Comparison of ENCODE assay signal across 10 cellular contexts in genomic region chr17:65593870-65594584, GRCh38. TPM values are rescaled to one million over a fixed set of nuclear protein-coding genes. Genes with fewer than 3 reads are reported as not detected.
DNase-seq lines count a peak whose midpoint lies in the region; TF ChIP-seq lines count a peak whose summit lies in the region.
"Had no signal": no experiment of that assay in that cellular context is flagged by ENCODE, and none has a peak within 500 bp of the region (broad histone marks: within the 10 kb centered on the region; RNA-seq: fewer than 3 reads in every experiment).

No MANE protein-coding gene starts in this region.

- peaks cover 1% of the 10 kb centered on the region for H3K27me3 Mint-ChIP-seq in activated T-helper 1 cell treated with anti-CD3 and anti-CD28 coated beads, Interleukin-12 subunit alpha, Interleukin-12 subunit beta, Interleukin-2, Interleukin-4 antibody, amounts not matched to agents 30 ng/mL and 10 ng/mL and 1 ng/mL, durations not matched to agents 14 hours and 24 hours and 36 hours (ENCODE audit: insufficient read depth)

- H3K36me3 ChIP-seq in adrenal gland (replicated peaks in 1 of 2) = no peaks in the 10 kb centered on the region
- H3K36me3 ChIP-seq in effector memory CD4-positive, alpha-beta T cell (ENCODE audit: control insufficient read depth, insufficient read depth, low read length) = no peaks in the 10 kb centered on the region

- peak overlapping the region; percentile 12 for H3K4me3 Mint-ChIP-seq in activated T-helper 1 cell treated with anti-CD3 and anti-CD28 coated beads, Interleukin-12 subunit alpha, Interleukin-12 subunit beta, Interleukin-2, Interleukin-4 antibody, amounts not matched to agents 30 ng/mL and 10 ng/mL and 1 ng/mL, durations not matched to agents 14 hours and 24 hours and 36 hours

- DNase-seq in stimulated activated CD4-positive, alpha-beta T cell treated with anti-CD3 and anti-CD28 coated beads, Interleukin-1b, Interleukin-23, amount 100 ng/mL, for 48 hours = peak; percentile 19
- DNase-seq in stimulated activated CD4-positive, alpha-beta T cell treated with anti-CD3 and anti-CD28 coated beads, Interleukin-4, amount 100 ng/mL, for 24 hours = no peak
- no peak for DNase-seq in activated T-helper 1 cell treated with anti-CD3 and anti-CD28 coated beads, Interleukin-12 subunit alpha, Interleukin-12 subunit beta, Interleukin-2, Interleukin-4 antibody, amounts not matched to agents 30 ng/mL and 10 ng/mL and 1 ng/mL, durations not matched to agents 14 hours and 24 hours and 36 hours (ENCODE audit: low spot score)
- DNase-seq in iPS-NIHi7 (ENCODE audit: extremely low spot score) = peak; percentile 54
- DNase-seq in GM10266 (ENCODE audit: extremely low spot score) = no peak
- DNase-seq in adrenal gland = no peak
- no peak for DNase-seq in NCI-H146 treated with DMSO at 0.1 percent for 48 hours (lab: John Stamatoyannopoulos, UW; ENCODE audit: unreplicated experiment)
- no peak for DNase-seq in effector memory CD4-positive, alpha-beta T cell
- DNase-seq: OCI-M1 had no signal

- no peak overlapping the region for H3K27ac ChIP-seq in adrenal gland
- no peak overlapping the region for H3K27ac ChIP-seq in effector memory CD4-positive, alpha-beta T cell (ENCODE audit: insufficient read depth, low read length, poor library complexity, severe bottlenecking)

- no peak overlapping the region for H3K27ac Mint-ChIP-seq in activated T-helper 1 cell treated with anti-CD3 and anti-CD28 coated beads, Interleukin-12 subunit alpha, Interleukin-12 subunit beta, Interleukin-2, Interleukin-4 antibody, amounts not matched to agents 30 ng/mL and 10 ng/mL and 1 ng/mL, durations not matched to agents 14 hours and 24 hours and 36 hours
- H3K27ac Mint-ChIP-seq: activated T-helper 2 cell treated with anti-CD3 and anti-CD28 coated beads, Interferon-gamma antibody, Interleukin-2, Interleukin-4, amounts not matched to agents 10 μg/mL and 5 μg/mL and 100 μg/mL, durations not matched to agents 14 hours and 24 hours and 36 hours had no signal

- H3K9me3 ChIP-seq in adrenal gland (replicated peaks in 1 of 3) = no peaks in the 10 kb centered on the region
- no peaks in the 10 kb centered on the region for H3K9me3 ChIP-seq in effector memory CD4-positive, alpha-beta T cell (ENCODE audit: control insufficient read depth, low read length)

- no peak overlapping the region for H3K4me3 ChIP-seq in adrenal gland
- no peak overlapping the region for H3K4me3 ChIP-seq in effector memory CD4-positive, alpha-beta T cell (ENCODE audit: insufficient read depth, low read depth, low read length, poor library complexity, severe bottlenecking)

- no peaks in the 10 kb centered on the region for H3K27me3 ChIP-seq in adrenal gland
- no peaks in the 10 kb centered on the region for H3K27me3 ChIP-seq in effector memory CD4-positive, alpha-beta T cell (replicated peaks; ENCODE audit: control insufficient read depth, insufficient read depth, low read length, poor library complexity, severe bottlenecking)

- H3K9me3 Mint-ChIP-seq in activated T-helper 1 cell treated with anti-CD3 and anti-CD28 coated beads, Interleukin-12 subunit alpha, Interleukin-12 subunit beta, Interleukin-2, Interleukin-4 antibody, amounts not matched to agents 30 ng/mL and 10 ng/mL and 1 ng/mL, durations not matched to agents 14 hours and 24 hours and 36 hours = no peaks in the 10 kb centered on the region
- H3K9me3 Mint-ChIP-seq: activated T-helper 2 cell treated with anti-CD3 and anti-CD28 coated beads, Interferon-gamma antibody, Interleukin-2, Interleukin-4, amounts not matched to agents 10 μg/mL and 5 μg/mL and 100 μg/mL, durations not matched to agents 14 hours and 24 hours and 36 hours had no signal

- TF ChIP-seq CTCF in GM10266 (IDR thresholded peaks at IDR 0.05; ENCODE audit: control insufficient read depth, insufficient read depth, low read depth, missing control alignments) (no peak), adrenal gland (IDR thresholded peaks at IDR 0.05) (no peak)

- H3K36me3 Mint-ChIP-seq in activated T-helper 1 cell treated with anti-CD3 and anti-CD28 coated beads, Interleukin-12 subunit alpha, Interleukin-12 subunit beta, Interleukin-2, Interleukin-4 antibody, amounts not matched to agents 30 ng/mL and 10 ng/mL and 1 ng/mL, durations not matched to agents 14 hours and 24 hours and 36 hours (ENCODE audit: low read depth) = no peaks in the 10 kb centered on the region

- peaks cover 14% of the 10 kb centered on the region for H3K4me1 Mint-ChIP-seq in activated T-helper 1 cell treated with anti-CD3 and anti-CD28 coated beads, Interleukin-12 subunit alpha, Interleukin-12 subunit beta, Interleukin-2, Interleukin-4 antibody, amounts not matched to agents 30 ng/mL and 10 ng/mL and 1 ng/mL, durations not matched to agents 14 hours and 24 hours and 36 hours (ENCODE audit: low read depth)

- 48 to 63% (median 51%) methylated on average over 17 of the region's 17 CpGs for WGBS in adrenal gland, 4 donors

- H3K4me1 ChIP-seq in adrenal gland (replicated peaks in 1 of 2) = no peaks in the 10 kb centered on the region
- H3K4me1 ChIP-seq in effector memory CD4-positive, alpha-beta T cell (ENCODE audit: control insufficient read depth, insufficient read depth, low read length, poor library complexity, severe bottlenecking) = no peaks in the 10 kb centered on the region

- TF ChIP-seq POLR2A in adrenal gland (IDR thresholded peaks at IDR 0.05) = no peak

- intact Hi-C loops in activated T-helper 1 cell treated with anti-CD3 and anti-CD28 coated beads, Interleukin-12 subunit alpha, Interleukin-12 subunit beta, Interleukin-2, Interleukin-4 antibody, amounts not matched to agents 30 ng/mL and 10 ng/mL and 1 ng/mL, durations not matched to agents 14 hours and 24 hours and 36 hours (cut with micrococcal nuclease) = no loop called here
- intact Hi-C loops in adrenal gland (cut with DNase I) = no loop called here

RNA-seq across cellular contexts. Expression of gene AXIN2, which starts 32.6 kb away (rescaled TPM):
- 4.9 and 5.6 TPM in 2 replicates for total RNA-seq in activated T-helper 1 cell treated with anti-CD3 and anti-CD28 coated beads, Interleukin-12 subunit alpha, Interleukin-12 subunit beta, Interleukin-2, Interleukin-4 antibody, amounts not matched to agents 30 ng/mL and 10 ng/mL and 1 ng/mL, durations not matched to agents 14 hours and 24 hours and 36 hours
- 10 to 100 TPM; 15.8 to 47.3 (median 30.7) TPM for total RNA-seq in adrenal gland
- 10 to 100 TPM in 1 of 3 donors, 1 to 10 TPM in 2; 4.4 to 12.7 (median 8.3) TPM for polyA plus RNA-seq in adrenal gland

Comparison
In these comparisons a context has a peak if more than half of its experiments do, and no peak if none do; other contexts are left out.
1. DNase-seq: peak in stimulated activated CD4-positive, alpha-beta T cell treated with anti-CD3 and anti-CD28 coated beads, Interleukin-1b, Interleukin-23, amount 100 ng/mL, for 48 hours (single experiment) and iPS-NIHi7 (single experiment); none in stimulated activated CD4-positive, alpha-beta T cell treated with anti-CD3 and anti-CD28 coated beads, Interleukin-4, amount 100 ng/mL, for 24 hours (single experiment), activated T-helper 1 cell treated with anti-CD3 and anti-CD28 coated beads, Interleukin-12 subunit alpha, Interleukin-12 subunit beta, Interleukin-2, Interleukin-4 antibody, amounts not matched to agents 30 ng/mL and 10 ng/mL and 1 ng/mL, durations not matched to agents 14 hours and 24 hours and 36 hours (single experiment), GM10266 (single experiment), adrenal gland (0 of 7), NCI-H146 treated with DMSO at 0.1 percent for 48 hours (single experiment) and effector memory CD4-positive, alpha-beta T cell (0 of 3).